14 cellular contexts compared by ENCODE assay signal in genomic region chr13:52784591-52785340, GRCh38. TPM values are rescaled to one million over a fixed set of nuclear protein-coding genes. Genes with fewer than 3 reads are reported as not detected.
DNase-seq lines count a peak whose midpoint lies in the region; ATAC-seq and TF ChIP-seq lines count a peak whose summit lies in the region.
"Had no signal": no experiment of that assay in that cellular context is flagged by ENCODE, and none has a peak within 500 bp of the region (broad histone marks: within the 10 kb centered on the region; RNA-seq: fewer than 3 reads in every experiment).

No MANE protein-coding gene starts in this region.

- CTCF ChIA-PET in activated naive CD4-positive, alpha-beta T cell treated with anti-CD3 and anti-CD28 coated beads, Interleukin-2, amount 10 ng/mL, durations not matched to agents 7 days and 5 days (lab: Charles Lee): no interaction called here

- H3K36me3 Mint-ChIP-seq in progenitor cell of endocrine pancreas (ENCODE audit: insufficient read depth) (no peaks in the 10 kb centered on the region), glutamatergic neuron (ENCODE audit: unreplicated experiment) (no peaks in the 10 kb centered on the region)
- H3K36me3 Mint-ChIP-seq in activated naive CD4-positive, alpha-beta T cell treated with anti-CD3 and anti-CD28 coated beads, Interleukin-2, amount 10 ng/mL, durations not matched to agents 7 days and 5 days: no peaks in the 10 kb centered on the region
- H3K36me3 Mint-ChIP-seq: CD4-positive, alpha-beta memory T cell had no signal

- H3K4me1 Mint-ChIP-seq in progenitor cell of endocrine pancreas (ENCODE audit: low read depth) (no peaks in the 10 kb centered on the region), glutamatergic neuron (ENCODE audit: low read depth, unreplicated experiment) (peaks cover 2% of the 10 kb centered on the region)
- H3K4me1 Mint-ChIP-seq in activated naive CD4-positive, alpha-beta T cell treated with anti-CD3 and anti-CD28 coated beads, Interleukin-2, amount 10 ng/mL, durations not matched to agents 7 days and 5 days: no peaks in the 10 kb centered on the region
- H3K4me1 Mint-ChIP-seq: CD4-positive, alpha-beta memory T cell had no signal

- peak overlapping the region; percentile 95 for H3K27ac ChIP-seq in caudate nucleus (ENCODE audit: low read depth, low read length)
- H3K27ac ChIP-seq: GM23248 had no signal

- H3K4me3 Mint-ChIP-seq in progenitor cell of endocrine pancreas (ENCODE audit: low read depth) (no peak overlapping the region), glutamatergic neuron (ENCODE audit: unreplicated experiment) (no peak overlapping the region)
- H3K4me3 Mint-ChIP-seq in activated naive CD4-positive, alpha-beta T cell treated with anti-CD3 and anti-CD28 coated beads, Interleukin-2, amount 10 ng/mL, durations not matched to agents 7 days and 5 days: no peak overlapping the region
- H3K4me3 Mint-ChIP-seq: CD4-positive, alpha-beta memory T cell had no signal

- no peak for DNase-seq in caudate nucleus (lab: John Stamatoyannopoulos, UW)
- peak; percentile 5 for DNase-seq in kidney tubule cell (ENCODE audit: low spot score)
- no peak for DNase-seq in progenitor cell of endocrine pancreas (ENCODE audit: low spot score, unreplicated experiment)
- no peak for DNase-seq in activated naive CD4-positive, alpha-beta T cell treated with anti-CD3 and anti-CD28 coated beads, Interleukin-2, amount 10 ng/mL, durations not matched to agents 7 days and 5 days
- no peak for DNase-seq in glutamatergic neuron
- DNase-seq: Calu3; CD4-positive, alpha-beta memory T cell; COR-L47; DND-41; GM23248; H7; HCEC 1CT had no signal

- TF ChIP-seq CTCF in progenitor cell of endocrine pancreas (IDR thresholded peaks at IDR 0.05; ENCODE audit: unreplicated experiment) (no peak), glutamatergic neuron (IDR thresholded peaks at IDR 0.05; ENCODE audit: partially characterized antibody, unreplicated experiment) (no peak)

- H3K27me3 Mint-ChIP-seq in progenitor cell of endocrine pancreas (peaks cover 15% of the 10 kb centered on the region), glutamatergic neuron (ENCODE audit: unreplicated experiment) (peaks cover 2% of the 10 kb centered on the region)
- peaks cover 9% of the 10 kb centered on the region for H3K27me3 Mint-ChIP-seq in activated naive CD4-positive, alpha-beta T cell treated with anti-CD3 and anti-CD28 coated beads, Interleukin-2, amount 10 ng/mL, durations not matched to agents 7 days and 5 days

- no peaks in the 10 kb centered on the region for H3K9me3 Mint-ChIP-seq in progenitor cell of endocrine pancreas (ENCODE audit: low read depth)
- no peaks in the 10 kb centered on the region for H3K9me3 Mint-ChIP-seq in activated naive CD4-positive, alpha-beta T cell treated with anti-CD3 and anti-CD28 coated beads, Interleukin-2, amount 10 ng/mL, durations not matched to agents 7 days and 5 days
- H3K9me3 Mint-ChIP-seq in glutamatergic neuron (ENCODE audit: unreplicated experiment): no peaks in the 10 kb centered on the region
- H3K9me3 Mint-ChIP-seq: CD4-positive, alpha-beta memory T cell had no signal

- no peak for ATAC-seq in HG02763 (IDR thresholded peaks at IDR 0.05; ENCODE audit: unreplicated experiment)

- H3K27ac Mint-ChIP-seq in progenitor cell of endocrine pancreas (peak overlapping the region; percentile 21), glutamatergic neuron (ENCODE audit: unreplicated experiment) (no peak overlapping the region)
- H3K27ac Mint-ChIP-seq in activated naive CD4-positive, alpha-beta T cell treated with anti-CD3 and anti-CD28 coated beads, Interleukin-2, amount 10 ng/mL, durations not matched to agents 7 days and 5 days: no peak overlapping the region
- H3K27ac Mint-ChIP-seq: CD4-positive, alpha-beta memory T cell had no signal

RNA-seq across cellular contexts. Expression of gene CNMD, which starts 45.1 kb away (rescaled TPM):
- total RNA-seq in progenitor cell of endocrine pancreas: 1.1 and 1.2 TPM in 2 replicates
- 0.98 TPM for total RNA-seq in glutamatergic neuron (ENCODE audit: unreplicated experiment)
- total RNA-seq: A172; Calu3; CD4-positive, alpha-beta memory T cell; GM23248 had no signal
